In genomic region chr2:108029912-108030311, GRCh38 we compare ENCODE assay signal across 9 cellular contexts. TPM values are rescaled to one million over a fixed set of nuclear protein-coding genes. Genes with fewer than 3 reads are reported as not detected.
"Had no signal": no experiment of that assay in that cellular context is flagged by ENCODE, and none has a peak within 500 bp of the region (broad histone marks: within the 10 kb centered on the region; RNA-seq: fewer than 3 reads in every experiment).

No MANE protein-coding gene starts in this region.

- ATAC-seq: GM23338, K562 had no signal

- FAIRE-seq: H1, H54, HTR-8/SVneo, K562 had no signal

- H2AFZ ChIP-seq: GM23338 had no signal

- H3K4me3 ChIP-seq: GM23338, K562 had no signal

- H3K4me2 ChIP-seq: GM23338 had no signal

- DNase-seq: H9, HCEC 1CT, IMR-90 had no signal

RNA-seq across cellular contexts. Expression of gene SLC5A7, which starts 43.6 kb away (rescaled TPM):
- total RNA-seq: HT-29, IMR-90, K562 had no signal
- polyA plus RNA-seq: IMR-90, K562 had no signal
